In the genomic region with DNA sequence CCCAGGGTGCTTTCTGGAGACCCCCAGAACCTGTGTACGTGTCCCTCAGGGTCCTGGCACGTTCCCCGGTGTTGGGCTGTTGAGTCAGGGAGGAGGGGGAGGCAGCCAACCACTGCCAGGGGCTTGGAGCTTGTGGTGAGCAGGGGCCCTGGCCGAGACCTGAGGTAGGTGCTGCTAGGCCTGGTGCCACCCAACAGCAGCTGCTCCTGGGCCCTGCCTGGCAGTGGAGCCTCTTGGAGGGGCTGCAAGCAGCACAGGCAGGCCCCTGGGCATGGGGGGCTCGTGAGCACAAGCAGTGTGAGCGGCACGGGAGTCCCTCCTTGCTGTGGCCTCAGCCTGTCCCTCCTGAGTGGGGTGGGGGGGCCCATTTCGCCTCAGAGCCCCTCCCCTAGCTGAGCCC, we compare ENCODE assay signal across 17 cellular contexts. TPM values are rescaled to one million over a fixed set of nuclear protein-coding genes. Genes with fewer than 3 reads are reported as not detected.
A peak's percentile ranks its signal among the peaks of the same experiment; 100 is the strongest.
DNase-seq lines count a peak whose midpoint lies in the region; ATAC-seq and TF ChIP-seq lines count a peak whose summit lies in the region.
"Had no signal": no experiment of that assay in that cellular context is flagged by ENCODE, and none has a peak within 500 bp of the region (broad histone marks: within the 10 kb centered on the region; RNA-seq: fewer than 3 reads in every experiment).

No MANE protein-coding gene starts in this region.

- H3K4me3 Mint-ChIP-seq in CD8-positive, alpha-beta T cell = no peak overlapping the region
- H3K4me3 Mint-ChIP-seq in naive B cell = peak overlapping the region in 3 of 8 donors; percentile 6 to 77 (median 15)
- no peak overlapping the region for H3K4me3 Mint-ChIP-seq in activated T-helper 2 cell treated with anti-CD3 and anti-CD28 coated beads, Interferon-gamma antibody, Interleukin-2, Interleukin-4, amounts not matched to agents 10 μg/mL and 5 μg/mL and 100 μg/mL, durations not matched to agents 14 hours and 24 hours and 36 hours (ENCODE audit: low read depth)
- H3K4me3 Mint-ChIP-seq: H9 had no signal

- H3K27ac Mint-ChIP-seq in CD8-positive, alpha-beta T cell = no peak overlapping the region
- peak overlapping the region in 5 of 6 donors; percentile 44 to 100 (median 100) for H3K27ac Mint-ChIP-seq in naive B cell
- H3K27ac Mint-ChIP-seq in activated T-helper 2 cell treated with anti-CD3 and anti-CD28 coated beads, Interferon-gamma antibody, Interleukin-2, Interleukin-4, amounts not matched to agents 10 μg/mL and 5 μg/mL and 100 μg/mL, durations not matched to agents 14 hours and 24 hours and 36 hours = no peak overlapping the region
- H3K27ac Mint-ChIP-seq: H9 had no signal

- peaks cover 42 to 100% (median 84%) of the 10 kb centered on the region in 11 experiments; a peak in 21 of 22 replicates for H4K20me1 ChIP-seq in BLaER1 treated with 17β-estradiol and CSF1 and Interleukin-3, amounts not matched to agents 10 nM and 100 nM
- no peaks in the 10 kb centered on the region for H4K20me1 ChIP-seq in OCI-LY7 (ENCODE audit: insufficient read depth, low read length)

- H3K36me3 Mint-ChIP-seq in CD8-positive, alpha-beta T cell = peaks cover 21% of the 10 kb centered on the region
- H3K36me3 Mint-ChIP-seq in naive B cell = no peaks in the 10 kb centered on the region
- H3K36me3 Mint-ChIP-seq in activated T-helper 2 cell treated with anti-CD3 and anti-CD28 coated beads, Interferon-gamma antibody, Interleukin-2, Interleukin-4, amounts not matched to agents 10 μg/mL and 5 μg/mL and 100 μg/mL, durations not matched to agents 14 hours and 24 hours and 36 hours (ENCODE audit: low read depth) = peaks cover 23% of the 10 kb centered on the region

- H3K27me3 ChIP-seq in BLaER1 treated with 17β-estradiol and CSF1 and Interleukin-3, amounts not matched to agents 10 nM and 100 nM = peaks cover 0 to 30% (median 0%) of the 10 kb centered on the region in 11 experiments; a peak in 6 of 22 replicates
- H3K27me3 ChIP-seq in CD8-positive, alpha-beta T cell (ENCODE audit: insufficient read depth, low read length) = no peaks in the 10 kb centered on the region
- H3K27me3 ChIP-seq: Peyer's patch had no signal

- no TSS peak for BruUV-seq in OCI-LY7 (replicated peaks; lab: Mats Ljungman, UMichigan)

- no peak for DNase-seq in CD8-positive, alpha-beta T cell
- DNase-seq in OCI-LY7 (ENCODE audit: low spot score) (no peak), naive B cell (no peak), NCI-H1436 treated with DMSO at 0.1 percent for 48 hours (lab: John Stamatoyannopoulos, UW) (no peak), NCI-H2196 treated with DMSO at 0.1 percent for 48 hours (lab: John Stamatoyannopoulos, UW; ENCODE audit: unreplicated experiment) (no peak)
- DNase-seq in activated T-helper 2 cell treated with anti-CD3 and anti-CD28 coated beads, Interferon-gamma antibody, Interleukin-2, Interleukin-4, amounts not matched to agents 10 μg/mL and 5 μg/mL and 100 μg/mL, durations not matched to agents 14 hours and 24 hours and 36 hours (ENCODE audit: low spot score) = no peak
- DNase-seq: COR-L47, H9, NCI-H1417 treated with DMSO at 0.1 percent for 48 hours, NCI-H2029, NCI-H510A, NCI-H774, SHP77 treated with DMSO at 0.1 percent for 48 hours had no signal

- H3K4me1 ChIP-seq in BLaER1 treated with 17β-estradiol and CSF1 and Interleukin-3, amounts not matched to agents 10 nM and 100 nM = peaks cover 76 to 100% (median 96%) of the 10 kb centered on the region in 10 experiments
- H3K4me1 ChIP-seq in CD8-positive, alpha-beta T cell (ENCODE audit: insufficient read depth, low read length) = peaks cover 46% of the 10 kb centered on the region
- H3K4me1 ChIP-seq in OCI-LY7 (ENCODE audit: insufficient read depth, low read length, poor library complexity, severe bottlenecking) = peaks cover 57% of the 10 kb centered on the region

- H3K4me1 Mint-ChIP-seq in CD8-positive, alpha-beta T cell (ENCODE audit: low read depth) = peaks cover 38% of the 10 kb centered on the region
- H3K4me1 Mint-ChIP-seq in naive B cell = peaks cover 29 to 60% (median 52%) of the 10 kb centered on the region in 3 donors
- H3K4me1 Mint-ChIP-seq in activated T-helper 2 cell treated with anti-CD3 and anti-CD28 coated beads, Interferon-gamma antibody, Interleukin-2, Interleukin-4, amounts not matched to agents 10 μg/mL and 5 μg/mL and 100 μg/mL, durations not matched to agents 14 hours and 24 hours and 36 hours (ENCODE audit: low read depth) = peaks cover 24% of the 10 kb centered on the region

- peak overlapping the region in 7 of 10 experiments; percentile 44 to 65 (median 50); a peak in 12 of 20 replicates for H3K4me3 ChIP-seq in BLaER1 treated with 17β-estradiol and CSF1 and Interleukin-3, amounts not matched to agents 10 nM and 100 nM
- no peak overlapping the region for H3K4me3 ChIP-seq in CD8-positive, alpha-beta T cell (ENCODE audit: low read depth, low read length)
- H3K4me3 ChIP-seq in OCI-LY7 (ENCODE audit: low read depth, low read length, poor library complexity, severe bottlenecking) = no peak overlapping the region

- ATAC-seq in CD8-positive, alpha-beta T cell = no peak
- no peak for ATAC-seq in naive B cell (ENCODE audit: low read depth in 2 of 2)
- ATAC-seq: SK-N-SH treated with all-trans-retinoic acid at 6 μM for 48 hours had no signal

- TF ChIP-seq CTCF in CD8-positive, alpha-beta T cell (IDR thresholded peaks at IDR 0.05) = no peak
- TF ChIP-seq CTCF in OCI-LY7 (conservative IDR thresholded peaks at IDR 0.05; ENCODE audit: low read length) = no peak

- POLR2A ChIA-PET in CD8-positive, alpha-beta T cell (lab: Charles Lee) = interaction anchor here (0.6 to 1.0 kb wide), 2 partner anchors 262 to 332 kb away, joined by 3 read pairs; no protein-coding TSS in a partner anchor
- POLR2A ChIA-PET in OCI-LY7 (lab: Charles Lee) = no interaction called here

- no peaks in the 10 kb centered on the region for H3K9me2 ChIP-seq in OCI-LY7 (ENCODE audit: insufficient read depth, low read length)

- H3K36me3 ChIP-seq in BLaER1 treated with 17β-estradiol and CSF1 and Interleukin-3, amounts not matched to agents 10 nM and 100 nM = peaks cover 30 to 54% (median 45%) of the 10 kb centered on the region in 11 experiments
- peaks cover 20% of the 10 kb centered on the region for H3K36me3 ChIP-seq in CD8-positive, alpha-beta T cell (ENCODE audit: insufficient read depth, low read length)
- peaks cover 59% of the 10 kb centered on the region for H3K36me3 ChIP-seq in OCI-LY7 (ENCODE audit: insufficient read depth, low read length)

- CTCF ChIA-PET in CD8-positive, alpha-beta T cell (lab: Charles Lee) = no interaction called here
- CTCF ChIA-PET in OCI-LY7 (lab: Charles Lee; ENCODE audit: unreplicated experiment) = no interaction called here

- H3K27ac ChIP-seq in BLaER1 treated with 17β-estradiol and CSF1 and Interleukin-3, amounts not matched to agents 10 nM and 100 nM = peak overlapping the region in 9 of 11 experiments; percentile 75 to 99 (median 96); a peak in 18 of 22 replicates
- H3K27ac ChIP-seq in CD8-positive, alpha-beta T cell (ENCODE audit: low read depth, low read length) = peak overlapping the region; percentile 99
- peak overlapping the region; percentile 99 for H3K27ac ChIP-seq in OCI-LY7 (ENCODE audit: low read depth, low read length, poor library complexity, severe bottlenecking)

- peak overlapping the region; percentile 65 to 99 (median 91); a peak in 19 of 22 replicates for H3K9ac ChIP-seq in BLaER1 treated with 17β-estradiol and CSF1 and Interleukin-3, amounts not matched to agents 10 nM and 100 nM

- H3K4me2 ChIP-seq in BLaER1 treated with 17β-estradiol and CSF1 and Interleukin-3, amounts not matched to agents 10 nM and 100 nM = peak overlapping the region; percentile 86 to 100 (median 98)
- peak overlapping the region; percentile 96; the same call in 1 of the 2 replicates for H3K4me2 ChIP-seq in OCI-LY7 (ENCODE audit: low read length)

- no peaks in the 10 kb centered on the region for H3K9me3 ChIP-seq in BLaER1 treated with 17β-estradiol and CSF1 and Interleukin-3, amounts not matched to agents 10 nM and 100 nM (replicated peaks in 1 of 11)
- H3K9me3 ChIP-seq in CD8-positive, alpha-beta T cell (ENCODE audit: low read length) = no peaks in the 10 kb centered on the region
- no peaks in the 10 kb centered on the region for H3K9me3 ChIP-seq in OCI-LY7 (ENCODE audit: low read length)
- H3K9me3 ChIP-seq: Peyer's patch had no signal

- no peak overlapping the region for H2AFZ ChIP-seq in OCI-LY7 (ENCODE audit: low read length)

- no peaks in the 10 kb centered on the region for H3K9me3 Mint-ChIP-seq in CD8-positive, alpha-beta T cell
- H3K9me3 Mint-ChIP-seq in naive B cell = no peaks in the 10 kb centered on the region
- no peaks in the 10 kb centered on the region for H3K9me3 Mint-ChIP-seq in activated T-helper 2 cell treated with anti-CD3 and anti-CD28 coated beads, Interferon-gamma antibody, Interleukin-2, Interleukin-4, amounts not matched to agents 10 μg/mL and 5 μg/mL and 100 μg/mL, durations not matched to agents 14 hours and 24 hours and 36 hours
- H3K9me3 Mint-ChIP-seq: H9, IgD-negative memory B cell had no signal

- H3K79me2 ChIP-seq in OCI-LY7 (ENCODE audit: insufficient read depth, low read depth, low read length) = peaks cover 23% of the 10 kb centered on the region; the same call in 1 of the 2 replicates

- intact Hi-C loops in CD8-positive, alpha-beta T cell (cut with DNase I, micrococcal nuclease) = loop anchor here in 1 of 2 experiments (5.0 kb wide), 1 partner anchor 334 kb away; the partner anchor contains the start of gene SCO2
- intact Hi-C loops in OCI-LY7 (cut with micrococcal nuclease; ENCODE audit: unreplicated experiment) = loop anchor here (5.0 kb wide), 3 partner anchors 124 to 279 kb away; no protein-coding TSS in a partner anchor
- intact Hi-C loops in activated T-helper 2 cell treated with anti-CD3 and anti-CD28 coated beads, Interferon-gamma antibody, Interleukin-2, Interleukin-4, amounts not matched to agents 10 μg/mL and 5 μg/mL and 100 μg/mL, durations not matched to agents 14 hours and 24 hours and 36 hours (cut with micrococcal nuclease) = loop anchor here (5.0 kb wide), 1 partner anchor 261 kb away; no protein-coding TSS in a partner anchor

- H3K27me3 Mint-ChIP-seq in CD8-positive, alpha-beta T cell (ENCODE audit: low read depth) = no peaks in the 10 kb centered on the region
- H3K27me3 Mint-ChIP-seq in naive B cell = no peaks in the 10 kb centered on the region
- H3K27me3 Mint-ChIP-seq in activated T-helper 2 cell treated with anti-CD3 and anti-CD28 coated beads, Interferon-gamma antibody, Interleukin-2, Interleukin-4, amounts not matched to agents 10 μg/mL and 5 μg/mL and 100 μg/mL, durations not matched to agents 14 hours and 24 hours and 36 hours (ENCODE audit: low read depth) = no peaks in the 10 kb centered on the region
- H3K27me3 Mint-ChIP-seq: IgD-negative memory B cell had no signal

RNA-seq across cellular contexts. Expression of gene SELENOO, which starts 7.2 kb away (rescaled TPM):
- total RNA-seq in CD8-positive, alpha-beta T cell = 10 to 100 TPM; 32.7 to 34.6 TPM
- 43.7 and 44.2 TPM in 2 replicates for total RNA-seq in OCI-LY7 (2014; rRNA removed; shearing (Covaris generic))
- 34.0 and 40.2 TPM in 2 replicates for total RNA-seq in OCI-LY7 (2022)
- polyA plus RNA-seq in naive B cell (ENCODE audit: low read depth in 6 of 6) = 1 to 10 TPM; 2.9 to 6.8 (median 5.2) TPM
- total RNA-seq in activated T-helper 2 cell treated with anti-CD3 and anti-CD28 coated beads, Interferon-gamma antibody, Interleukin-2, Interleukin-4, amounts not matched to agents 10 μg/mL and 5 μg/mL and 100 μg/mL, durations not matched to agents 14 hours and 24 hours and 36 hours = 26.3 and 26.4 TPM in 2 replicates

RNA-seq across cellular contexts. Expression of gene TRABD, which starts 7.9 kb away (rescaled TPM):
- 100 to 1,000 TPM; 178 to 187 TPM for total RNA-seq in CD8-positive, alpha-beta T cell
- 111 and 126 TPM in 2 replicates for total RNA-seq in OCI-LY7 (2014; rRNA removed; shearing (Covaris generic))
- total RNA-seq in OCI-LY7 (2022) = 119 and 128 TPM in 2 replicates
- polyA plus RNA-seq in naive B cell (ENCODE audit: low read depth in 6 of 6) = 10 to 100 TPM in 5 of 6 donors, 1 to 10 TPM in 1; 9.4 to 22.6 (median 15.1) TPM
- total RNA-seq in activated T-helper 2 cell treated with anti-CD3 and anti-CD28 coated beads, Interferon-gamma antibody, Interleukin-2, Interleukin-4, amounts not matched to agents 10 μg/mL and 5 μg/mL and 100 μg/mL, durations not matched to agents 14 hours and 24 hours and 36 hours = 104 and 109 TPM in 2 replicates

RNA-seq across cellular contexts. Expression of gene PANX2, which starts 23.1 kb away (rescaled TPM):
- under 1 TPM in 1 of 2 experiments, not detected in 1; 0.16 TPM for total RNA-seq in CD8-positive, alpha-beta T cell
- total RNA-seq in OCI-LY7 (2014; rRNA removed; shearing (Covaris generic)) = not detected in 2 replicates
- not detected in 2 replicates for total RNA-seq in OCI-LY7 (2022)
- polyA plus RNA-seq in naive B cell (ENCODE audit: low read depth in 6 of 6) = under 1 TPM in 1 of 6 donors, not detected in 5; 0.08 TPM
- total RNA-seq in activated T-helper 2 cell treated with anti-CD3 and anti-CD28 coated beads, Interferon-gamma antibody, Interleukin-2, Interleukin-4, amounts not matched to agents 10 μg/mL and 5 μg/mL and 100 μg/mL, durations not matched to agents 14 hours and 24 hours and 36 hours = 2.4 and 2.8 TPM in 2 replicates
- polyA plus RNA-seq: IgD-negative memory B cell had no signal

RNA-seq across cellular contexts. Expression of gene TUBGCP6, which starts 51.2 kb away (rescaled TPM):
- total RNA-seq in CD8-positive, alpha-beta T cell = 100 to 1,000 TPM; 121 to 122 TPM
- 52.8 and 57.7 TPM in 2 replicates for total RNA-seq in OCI-LY7 (2014; rRNA removed; shearing (Covaris generic))
- total RNA-seq in OCI-LY7 (2022) = 63.2 and 68.8 TPM in 2 replicates
- polyA plus RNA-seq in naive B cell (ENCODE audit: low read depth in 6 of 6) = 10 to 100 TPM; 11.6 to 23.2 (median 14.2) TPM
- 48.8 and 49.6 TPM in 2 replicates for total RNA-seq in activated T-helper 2 cell treated with anti-CD3 and anti-CD28 coated beads, Interferon-gamma antibody, Interleukin-2, Interleukin-4, amounts not matched to agents 10 μg/mL and 5 μg/mL and 100 μg/mL, durations not matched to agents 14 hours and 24 hours and 36 hours

RNA-seq across cellular contexts. Expression of gene HDAC10, which starts 57.4 kb away (rescaled TPM):
- total RNA-seq in CD8-positive, alpha-beta T cell = 10 to 100 TPM; 81.8 to 82.6 TPM
- 47.4 and 49.4 TPM in 2 replicates for total RNA-seq in OCI-LY7 (2014; rRNA removed; shearing (Covaris generic))
- total RNA-seq in OCI-LY7 (2022) = 74.6 and 74.9 TPM in 2 replicates
- polyA plus RNA-seq in naive B cell (ENCODE audit: low read depth in 6 of 6) = 1 to 10 TPM; 4.6 to 8.2 (median 6.3) TPM
- total RNA-seq in activated T-helper 2 cell treated with anti-CD3 and anti-CD28 coated beads, Interferon-gamma antibody, Interleukin-2, Interleukin-4, amounts not matched to agents 10 μg/mL and 5 μg/mL and 100 μg/mL, durations not matched to agents 14 hours and 24 hours and 36 hours = 60.0 and 62.9 TPM in 2 replicates

Comparison
In these comparisons a context has a peak if more than half of its experiments do, and no peak if none do; other contexts are left out.
1. H3K4me3 ChIP-seq: peak in BLaER1 treated with 17β-estradiol and CSF1 and Interleukin-3, amounts not matched to agents 10 nM and 100 nM (7 of 10); none in CD8-positive, alpha-beta T cell (single experiment) and OCI-LY7 (single experiment).
2. H3K27ac Mint-ChIP-seq: peak in naive B cell (5 of 6); none in CD8-positive, alpha-beta T cell (single experiment) and activated T-helper 2 cell treated with anti-CD3 and anti-CD28 coated beads, Interferon-gamma antibody, Interleukin-2, Interleukin-4, amounts not matched to agents 10 μg/mL and 5 μg/mL and 100 μg/mL, durations not matched to agents 14 hours and 24 hours and 36 hours (single experiment).
3. Peak in every context shown above with its lines, with median percentiles within 50 percentile points of each other: H3K27ac ChIP-seq.